ENCODE assay signal across 25 cellular contexts in the genomic region with DNA sequence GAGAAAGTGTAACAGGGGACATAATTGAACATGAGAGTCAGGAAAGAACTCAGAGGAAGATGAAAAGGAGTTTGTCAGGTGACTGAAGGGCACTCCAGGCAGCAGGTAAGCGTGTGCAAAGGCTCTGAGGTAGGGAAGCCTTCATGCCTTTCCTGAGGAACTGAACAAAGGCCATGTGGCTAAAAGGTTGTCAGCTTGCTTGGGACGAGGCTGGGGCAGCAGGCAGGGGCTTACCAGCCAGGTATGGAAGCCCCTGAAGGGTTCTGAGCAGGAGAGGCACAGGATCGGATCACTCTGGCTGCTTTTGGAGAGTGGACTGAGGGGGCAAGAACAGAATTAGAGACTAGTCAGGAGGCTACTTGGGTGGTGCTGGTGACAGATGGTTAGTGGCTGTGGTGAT.
"Had no signal": no experiment of that assay in that cellular context is flagged by ENCODE, and none has a peak within 500 bp of the region (broad histone marks: within the 10 kb centered on the region; RNA-seq: fewer than 3 reads in every experiment).

No MANE protein-coding gene starts in this region.

- H3K27me3 ChIP-seq: MG63, SJCRH30 had no signal

- H3K9me3 ChIP-seq: MG63, SJCRH30 had no signal

- DNase-seq: activated CD4-positive, alpha-beta T cell treated with anti-CD3 and anti-CD28 coated beads for 36 hours; activated CD4-positive, alpha-beta T cell treated with anti-CD3 and anti-CD28 coated beads, Interleukin-2, amount 10 ng/mL, durations not matched to agents 7 days and 5 days; activated CD4-positive, alpha-beta T cell treated with anti-CD3 and anti-CD28 coated beads, Interleukin-2, amount 50 U/mL, for 48 hours; activated CD8-positive, alpha-beta T cell treated with anti-CD3 and anti-CD28 coated beads, Interleukin-2, amount 10 ng/mL, durations not matched to agents 7 days and 5 days; activated gamma-delta T cell; activated naive CD4-positive, alpha-beta T cell treated with Interleukin-2 at 50 U/mL for 16 hours; activated T-cell treated with anti-CD3 and anti-CD28 coated beads, Interleukin-2, amount 50 U/mL, for 24 hours; anterior cingulate cortex; caudate nucleus; Karpas-422; KBM-7; MG63; NCI-H1048; NCI-H1105 treated with DMSO at 0.1 percent for 48 hours; NCI-H1436; NCI-H1694 treated with DMSO at 0.1 percent for 48 hours; NCI-H2029; NCI-H345; NCI-H524 treated with DMSO at 0.1 percent for 48 hours; SHP77; SJCRH30 had no signal

- ATAC-seq: activated CD4-positive, alpha-beta T cell treated with anti-CD3 and anti-CD28 coated beads for 36 hours; activated CD4-positive, CD25-positive, alpha-beta regulatory T cell treated with anti-CD3 and anti-CD28 coated beads, Interleukin-2, amount 50 U/mL, for 24 hours; activated CD8-positive, alpha-beta T cell treated with anti-CD3 and anti-CD28 coated beads, Interleukin-2, amount 10 ng/mL, durations not matched to agents 7 days and 5 days; Panc1; WTC11 had no signal

- H3K27ac ChIP-seq: SJCRH30, SK-N-MC had no signal

- H3K4me3 ChIP-seq: MG63, SJCRH30, SK-N-MC had no signal
